ENCODE assay signal across 1 cellular context in the genomic region with DNA sequence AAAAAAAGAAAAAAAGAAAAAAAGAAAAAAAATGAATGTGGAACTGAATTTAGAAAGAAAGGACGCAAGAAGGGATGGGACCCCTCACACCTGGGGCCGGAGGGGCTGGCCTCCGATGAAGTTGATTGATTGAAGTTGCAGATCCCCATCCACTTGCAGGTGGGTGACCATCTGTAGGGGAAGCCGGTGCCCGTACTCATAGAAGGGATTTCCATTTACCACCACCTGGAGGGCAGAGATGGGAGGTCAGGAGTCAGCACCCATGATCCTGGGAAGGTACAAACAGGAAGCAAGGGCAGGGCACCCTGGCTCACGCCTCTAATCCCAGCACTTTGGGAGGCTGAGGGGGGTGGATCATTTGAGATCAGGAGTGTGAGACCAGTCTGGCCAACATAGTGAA.
TF ChIP-seq lines count a peak whose summit lies in the region.

No MANE protein-coding gene starts in this region.

TF ChIP-seq in A549, 52 proteins besides CTCF, POLR2A, EP300 and RAD21 (continued from another document):
- TF ChIP-seq NR3C1 (IDR thresholded peaks at IDR 0.05) (no peak), FOSL2 (IDR thresholded peaks at IDR 0.05) (no peak), FOSL2 (CRISPR knock-in tag; IDR thresholded peaks at IDR 0.05) (no peak), NPAS2 (CRISPR knock-in tag; IDR thresholded peaks at IDR 0.05; ENCODE audit: borderline replicate concordance) (no peak), FOXS1 (CRISPR knock-in tag; IDR thresholded peaks at IDR 0.05) (no peak), NFE2L2 (conservative IDR thresholded peaks at IDR 0.05; ENCODE audit: low read length) (no peak), HEYL (CRISPR knock-in tag; IDR thresholded peaks at IDR 0.05) (no peak), KDM5A (IDR thresholded peaks at IDR 0.05) (no peak), HOXA7 (CRISPR knock-in tag; IDR thresholded peaks at IDR 0.05) (no peak), MAZ (IDR thresholded peaks at IDR 0.05; ENCODE audit: borderline replicate concordance, low read depth, low read length) (no peak), KDM1A (IDR thresholded peaks at IDR 0.05; ENCODE audit: low read depth) (no peak), MAFK (IDR thresholded peaks at IDR 0.05; ENCODE audit: partially characterized antibody) (no peak), TP53 (CRISPR knock-in tag; IDR thresholded peaks at IDR 0.05) (no peak)
- TF ChIP-seq, protein P1, sequence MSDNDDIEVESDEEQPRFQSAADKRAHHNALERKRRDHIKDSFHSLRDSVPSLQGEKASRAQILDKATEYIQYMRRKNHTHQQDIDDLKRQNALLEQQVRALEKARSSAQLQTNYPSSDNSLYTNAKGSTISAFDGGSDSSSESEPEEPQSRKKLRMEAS (IDR thresholded peaks at IDR 0.05): no peak
- TF ChIP-seq, protein P2, sequence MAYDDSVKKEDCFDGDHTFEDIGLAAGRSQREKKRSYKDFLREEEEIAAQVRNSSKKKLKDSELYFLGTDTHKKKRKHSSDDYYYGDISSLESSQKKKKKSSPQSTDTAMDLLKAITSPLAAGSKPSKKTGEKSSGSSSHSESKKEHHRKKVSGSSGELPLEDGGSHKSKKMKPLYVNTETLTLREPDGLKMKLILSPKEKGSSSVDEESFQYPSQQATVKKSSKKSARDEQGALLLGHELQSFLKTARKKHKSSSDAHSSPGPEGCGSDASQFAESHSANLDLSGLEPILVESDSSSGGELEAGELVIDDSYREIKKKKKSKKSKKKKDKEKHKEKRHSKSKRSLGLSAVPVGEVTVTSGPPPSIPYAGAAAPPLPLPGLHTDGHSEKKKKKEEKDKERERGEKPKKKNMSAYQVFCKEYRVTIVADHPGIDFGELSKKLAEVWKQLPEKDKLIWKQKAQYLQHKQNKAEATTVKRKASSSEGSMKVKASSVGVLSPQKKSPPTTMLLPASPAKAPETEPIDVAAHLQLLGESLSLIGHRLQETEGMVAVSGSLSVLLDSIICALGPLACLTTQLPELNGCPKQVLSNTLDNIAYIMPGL (CRISPR knock-in tag; IDR thresholded peaks at IDR 0.05; ENCODE audit: borderline replicate concordance): no peak
TF ChIP-seq in A549: peak in this region for 0.
